15 cellular contexts compared by ENCODE assay signal in the genomic region with DNA sequence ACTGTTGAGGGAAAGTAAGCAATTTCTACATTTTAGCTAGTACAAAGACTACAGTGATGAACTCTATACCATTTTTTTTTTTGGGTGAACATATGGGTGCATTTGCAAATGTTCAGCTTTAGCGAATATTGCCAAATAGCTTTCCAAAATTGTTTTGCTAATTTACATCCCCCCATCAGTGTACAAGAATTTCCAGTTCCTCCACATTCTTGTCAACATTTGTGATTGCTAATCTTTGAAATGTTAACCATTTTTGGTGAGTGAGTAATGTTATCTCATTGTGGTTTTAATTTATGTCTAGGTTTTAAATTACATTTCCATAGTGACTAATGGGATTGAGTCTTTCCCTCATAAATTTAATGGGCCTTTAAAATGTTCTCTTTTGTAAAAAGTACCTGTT. TPM values are rescaled to one million over a fixed set of nuclear protein-coding genes. Genes with fewer than 3 reads are reported as not detected.
DNase-seq lines count a peak whose midpoint lies in the region; ATAC-seq and TF ChIP-seq lines count a peak whose summit lies in the region.
"Had no signal": no experiment of that assay in that cellular context is flagged by ENCODE, and none has a peak within 500 bp of the region (broad histone marks: within the 10 kb centered on the region; RNA-seq: fewer than 3 reads in every experiment).

No MANE protein-coding gene starts in this region.

- peaks cover 9% of the 10 kb centered on the region for H3K27me3 Mint-ChIP-seq in MCF 10A (ENCODE audit: insufficient read depth, unreplicated experiment)

- no peaks in the 10 kb centered on the region for H3K4me1 Mint-ChIP-seq in MCF 10A (ENCODE audit: insufficient read depth, unreplicated experiment)

- H3K36me3 Mint-ChIP-seq in MCF 10A (ENCODE audit: insufficient read depth, unreplicated experiment) = no peaks in the 10 kb centered on the region

- TF ChIP-seq CTCF in MCF 10A (IDR thresholded peaks at IDR 0.05; ENCODE audit: unreplicated experiment) (no peak), breast epithelium (IDR thresholded peaks at IDR 0.05) (no peak), RWPE2 (IDR thresholded peaks at IDR 0.05; ENCODE audit: poor library complexity, severe bottlenecking) (no peak), testis (IDR thresholded peaks at IDR 0.05) (no peak)

- TF ChIP-seq POLR2A in breast epithelium (IDR thresholded peaks at IDR 0.05) (no peak), testis (IDR thresholded peaks at IDR 0.05) (no peak)

- 88 to 89% methylated on average over 1 of the region's 1 CpG for WGBS in testis, 2 donors

- intact Hi-C loops in MCF 10A (cut with micrococcal nuclease) (no loop called here), breast epithelium (cut with DNase I; ENCODE audit: low total_unique reads) (no loop called here), Right ventricle myocardium superior (cut with DNase I) (no loop called here), testis (cut with DNase I; ENCODE audit: low total_unique reads) (no loop called here)

- H3K27ac Mint-ChIP-seq in MCF 10A (ENCODE audit: low read depth, unreplicated experiment) = no peak overlapping the region

- no peaks in the 10 kb centered on the region for H3K9me3 Mint-ChIP-seq in MCF 10A (ENCODE audit: unreplicated experiment)

- no peaks in the 10 kb centered on the region for H3K36me3 ChIP-seq in breast epithelium
- H3K36me3 ChIP-seq in RWPE2 (ENCODE audit: low read depth) = no peaks in the 10 kb centered on the region
- H3K36me3 ChIP-seq in testis (ENCODE audit: low read depth, missing control alignments) = no peaks in the 10 kb centered on the region
- H3K36me3 ChIP-seq: HAP-1, neutrophil had no signal

- H3K4me3 ChIP-seq in breast epithelium (no peak overlapping the region), RWPE2 (ENCODE audit: severe bottlenecking) (no peak overlapping the region), testis (no peak overlapping the region)
- H3K4me3 ChIP-seq: HAP-1 had no signal

- H3K27me3 ChIP-seq in breast epithelium (no peaks in the 10 kb centered on the region), RWPE2 (ENCODE audit: insufficient read depth, poor library complexity, severe bottlenecking) (no peaks in the 10 kb centered on the region), testis (no peaks in the 10 kb centered on the region)
- H3K27me3 ChIP-seq: neutrophil had no signal

- H3K27ac ChIP-seq in breast epithelium = no peak overlapping the region
- H3K27ac ChIP-seq in RWPE2 (ENCODE audit: poor library complexity, severe bottlenecking) = peak overlapping the region; percentile 69
- H3K27ac ChIP-seq in testis = no peak overlapping the region
- H3K27ac ChIP-seq: neutrophil had no signal

- DNase-seq in MCF 10A (ENCODE audit: unreplicated experiment) (peak; percentile 40), breast epithelium (ENCODE audit: low spot score in 2 of 2) (no peak), RWPE2 (ENCODE audit: low spot score) (no peak), fibroblast of peridontal ligament (ENCODE audit: extremely low read depth) (peak; percentile 75), Right ventricle myocardium superior (no peak), NCI-H345 treated with DMSO at 0.1 percent for 48 hours (lab: John Stamatoyannopoulos, UW; ENCODE audit: unreplicated experiment) (no peak), testis (no peak)
- DNase-seq: activated CD4-positive, alpha-beta T cell treated with anti-CD3 and anti-CD28 coated beads, Interleukin-2, amount 50 U/mL, for 4 hours; NCI-H1105; NCI-H446 had no signal

- no peak overlapping the region for H3K4me3 Mint-ChIP-seq in MCF 10A (ENCODE audit: unreplicated experiment)

- CTCF ChIA-PET in MCF 10A (lab: Yijun Ruan, JAX) = interaction anchor here (1.5 kb wide), 1 partner anchor 8 kb away, joined by 3 read pairs; no protein-coding TSS in a partner anchor

- H3K4me1 ChIP-seq in breast epithelium (no peaks in the 10 kb centered on the region), RWPE2 (ENCODE audit: insufficient read depth, poor library complexity, severe bottlenecking) (peaks cover 16% of the 10 kb centered on the region), testis (no peaks in the 10 kb centered on the region)
- H3K4me1 ChIP-seq: HAP-1 had no signal

- POLR2A ChIA-PET in MCF 10A (lab: Yijun Ruan, JAX) = no interaction called here

- BruUV-seq in MCF 10A (replicated peaks; lab: Mats Ljungman, UMichigan) = no TSS peak

- peak; percentile 73 for ATAC-seq in RWPE2 (ENCODE audit: low read depth)
- ATAC-seq in Right ventricle myocardium superior (ENCODE audit: poor library complexity) = no peak
- no peak for ATAC-seq in HG02571 (IDR thresholded peaks at IDR 0.05; ENCODE audit: unreplicated experiment)
- ATAC-seq: Panc1 had no signal

- H3K9me3 ChIP-seq in breast epithelium = no peaks in the 10 kb centered on the region
- no peaks in the 10 kb centered on the region for H3K9me3 ChIP-seq in RWPE2 (ENCODE audit: severe bottlenecking)
- H3K9me3 ChIP-seq in testis = no peaks in the 10 kb centered on the region
- H3K9me3 ChIP-seq: HAP-1, neutrophil had no signal

RNA-seq across cellular contexts. Expression of a gene that starts 16.4 kb away (rescaled TPM):
- total RNA-seq in MCF 10A (2022) = 0.84 and 2.4 TPM in 2 replicates
- 10 to 100 TPM; 14.9 to 63.5 (median 35.7) TPM for total RNA-seq in breast epithelium
- 9.3 TPM for total RNA-seq in Right ventricle myocardium superior
- total RNA-seq in testis = 1 to 10 TPM; 5.8 to 9.2 TPM
- 10.5 TPM for polyA plus RNA-seq in testis (ENCODE audit: insufficient read depth, low read depth, low replicate concordance)
- total RNA-seq: T-helper 2 cell treated with Interferon-gamma antibody and Interleukin-4, amounts not matched to agents 100 ng/mL and 5 ng/mL, for 36 hours had no signal

RNA-seq across cellular contexts. Expression of a gene that starts 28.9 kb away (rescaled TPM):
- total RNA-seq in MCF 10A (2022) = not detected in 2 replicates
- total RNA-seq in breast epithelium = 10 to 100 TPM in 2 of 3 donors, 1 to 10 TPM in 1; 3.6 to 20.5 (median 11.7) TPM
- 4.7 TPM for total RNA-seq in Right ventricle myocardium superior
- total RNA-seq in testis = 1 to 10 TPM; 1.7 to 2.4 TPM
- polyA plus RNA-seq in testis (ENCODE audit: insufficient read depth, low read depth, low replicate concordance) = 9.2 TPM

Comparison
In these comparisons a context has a peak if more than half of its experiments do, and no peak if none do; other contexts are left out.
1. DNase-seq: peak in MCF 10A (single experiment) and fibroblast of peridontal ligament (single experiment); none in breast epithelium (0 of 2), RWPE2 (single experiment), Right ventricle myocardium superior (single experiment), NCI-H345 treated with DMSO at 0.1 percent for 48 hours (single experiment) and testis (single experiment).